Comparison of ENCODE assay signal across 11 cellular contexts in the genomic region with DNA sequence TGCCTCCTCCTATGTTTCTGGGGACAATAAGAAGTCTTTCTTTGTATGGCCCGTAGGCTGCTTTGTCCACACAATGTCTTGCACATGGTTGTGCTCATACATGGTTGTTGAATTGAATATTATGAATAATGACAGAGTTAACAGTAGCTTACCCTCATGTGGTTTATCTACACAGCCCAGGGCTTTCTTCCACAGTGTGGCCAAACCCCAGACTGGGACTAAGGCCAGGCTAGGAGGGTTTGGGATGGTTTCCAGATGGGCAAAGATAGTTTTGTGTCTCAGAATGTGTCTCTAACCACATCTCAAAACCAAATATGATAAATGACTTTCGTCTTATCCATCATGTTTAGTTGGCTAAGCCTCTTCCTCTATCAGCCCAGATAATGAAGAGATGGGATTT.
DNase-seq lines count a peak whose midpoint lies in the region; ATAC-seq and TF ChIP-seq lines count a peak whose summit lies in the region.
"Had no signal": no experiment of that assay in that cellular context is flagged by ENCODE, and none has a peak within 500 bp of the region (broad histone marks: within the 10 kb centered on the region; RNA-seq: fewer than 3 reads in every experiment).

No MANE protein-coding gene starts in this region.

- H3K36me3 ChIP-seq in breast epithelium = no peaks in the 10 kb centered on the region
- H3K36me3 ChIP-seq: BLaER1 treated with 17β-estradiol and CSF1 and Interleukin-3, amounts not matched to agents 10 nM and 100 nM had no signal

- no peak overlapping the region for H3K27ac ChIP-seq in breast epithelium
- H3K27ac ChIP-seq: BLaER1 treated with 17β-estradiol and CSF1 and Interleukin-3, amounts not matched to agents 10 nM and 100 nM had no signal

- no peak for TF ChIP-seq POLR2A in breast epithelium (IDR thresholded peaks at IDR 0.05)

- BruUV-seq in MCF 10A (replicated peaks; lab: Mats Ljungman, UMichigan) = no TSS peak

- H3K9me3 ChIP-seq in breast epithelium = no peaks in the 10 kb centered on the region

- no peaks in the 10 kb centered on the region for H3K36me3 Mint-ChIP-seq in MCF 10A (ENCODE audit: insufficient read depth, unreplicated experiment)
- H3K36me3 Mint-ChIP-seq: CD4-positive, CD25-positive, alpha-beta regulatory T cell had no signal

- intact Hi-C loops in MCF 10A (cut with micrococcal nuclease) (no loop called here), breast epithelium (cut with DNase I; ENCODE audit: low total_unique reads) (no loop called here)

- H3K4me3 ChIP-seq in breast epithelium = no peak overlapping the region
- H3K4me3 ChIP-seq in fibroblast of the aortic adventitia (ENCODE audit: low read depth, low read length) = no peak overlapping the region
- H3K4me3 ChIP-seq: BLaER1 treated with 17β-estradiol and CSF1 and Interleukin-3, amounts not matched to agents 10 nM and 100 nM had no signal

- CTCF ChIA-PET in MCF 10A (lab: Yijun Ruan, JAX) = interaction anchor here (0.6 kb wide), 1 partner anchor 58 kb away, joined by 3 read pairs; no protein-coding TSS in a partner anchor

- POLR2A ChIA-PET in MCF 10A (lab: Yijun Ruan, JAX) = no interaction called here

- no peak overlapping the region for H3K4me3 Mint-ChIP-seq in MCF 10A (ENCODE audit: unreplicated experiment)
- H3K4me3 Mint-ChIP-seq: CD4-positive, CD25-positive, alpha-beta regulatory T cell had no signal

- H3K4me1 Mint-ChIP-seq in MCF 10A (ENCODE audit: insufficient read depth, unreplicated experiment) = peaks cover 6% of the 10 kb centered on the region
- H3K4me1 Mint-ChIP-seq: CD4-positive, CD25-positive, alpha-beta regulatory T cell had no signal

- DNase-seq in MCF 10A (ENCODE audit: unreplicated experiment) (peak; percentile 25), breast epithelium (ENCODE audit: low spot score in 2 of 2) (no peak), OCI-M1 (lab: John Stamatoyannopoulos, UW) (peak; percentile 60), fibroblast of the aortic adventitia (ENCODE audit: low read depth) (peak; percentile 3)
- DNase-seq: 8988T; CD4-positive, CD25-positive, alpha-beta regulatory T cell; DMS53 had no signal

- peaks cover 0 to 27% of the 10 kb centered on the region in 2 donors for H3K27me3 ChIP-seq in breast epithelium
- H3K27me3 ChIP-seq: BLaER1 treated with 17β-estradiol and CSF1 and Interleukin-3, amounts not matched to agents 10 nM and 100 nM had no signal

- peaks cover 60% of the 10 kb centered on the region for H3K27me3 Mint-ChIP-seq in MCF 10A (ENCODE audit: insufficient read depth, unreplicated experiment)

- no peak for TF ChIP-seq CTCF in MCF 10A (IDR thresholded peaks at IDR 0.05; ENCODE audit: unreplicated experiment)
- no peak for TF ChIP-seq CTCF in breast epithelium (IDR thresholded peaks at IDR 0.05)
- TF ChIP-seq CTCF in fibroblast of the aortic adventitia (IDR thresholded peaks at IDR 0.05; ENCODE audit: insufficient read depth, low read length) = no peak

- ATAC-seq in HG02642 (IDR thresholded peaks at IDR 0.05; ENCODE audit: poor library complexity, unreplicated experiment) = no peak
- no peak for ATAC-seq in GM21381 (IDR thresholded peaks at IDR 0.05; ENCODE audit: unreplicated experiment)
- no peak for ATAC-seq in HG03280 (IDR thresholded peaks at IDR 0.05; ENCODE audit: unreplicated experiment)

- H3K4me1 ChIP-seq in breast epithelium = no peaks in the 10 kb centered on the region

- H3K27ac Mint-ChIP-seq in MCF 10A (ENCODE audit: low read depth, unreplicated experiment) = no peak overlapping the region

- no peaks in the 10 kb centered on the region for H3K9me3 Mint-ChIP-seq in MCF 10A (ENCODE audit: unreplicated experiment)

Comparison
In these comparisons a context has a peak if more than half of its experiments do, and no peak if none do; other contexts are left out.
1. DNase-seq: peak in MCF 10A (single experiment), OCI-M1 (single experiment) and fibroblast of the aortic adventitia (single experiment); none in breast epithelium (0 of 2).